Comparison of ENCODE assay signal across 20 cellular contexts in the genomic region with DNA sequence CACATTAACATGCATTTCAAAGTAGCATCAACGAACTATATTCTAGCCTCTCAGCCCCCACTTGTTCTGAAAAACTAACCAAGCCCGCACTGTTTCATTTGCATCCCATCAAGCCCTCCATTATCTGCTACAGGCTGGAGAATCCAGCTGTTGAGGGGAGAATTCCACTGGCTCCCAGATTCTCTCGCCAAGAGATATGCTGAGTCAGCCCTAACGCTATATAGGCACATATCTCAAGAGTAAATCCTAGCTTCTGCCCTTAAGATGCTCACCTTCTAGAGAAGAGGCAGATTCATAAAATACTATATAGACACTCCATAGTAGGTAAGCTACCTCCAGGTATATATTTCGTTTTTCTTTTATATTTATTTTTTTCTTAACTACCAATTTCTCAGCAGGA.
DNase-seq lines count a peak whose midpoint lies in the region; ATAC-seq, FAIRE-seq and TF ChIP-seq lines count a peak whose summit lies in the region.
"Had no signal": no experiment of that assay in that cellular context is flagged by ENCODE, and none has a peak within 500 bp of the region (broad histone marks: within the 10 kb centered on the region; RNA-seq: fewer than 3 reads in every experiment).

No MANE protein-coding gene starts in this region.

- no peak for ATAC-seq in A549
- no peak for ATAC-seq in IMR-90 (ENCODE audit: low read depth)
- ATAC-seq in HG03175 (IDR thresholded peaks at IDR 0.05; ENCODE audit: unreplicated experiment), result no peak
- ATAC-seq: CD8-positive, alpha-beta T cell had no signal

- H3K18ac ChIP-seq in IMR-90 (ENCODE audit: low read depth, low read length) (no peak overlapping the region), H1 (ENCODE audit: extremely low read depth, low read length) (no peak overlapping the region)

- H3K23me2 ChIP-seq in H1 (ENCODE audit: low read depth, low read length), result no peaks in the 10 kb centered on the region

- H3K27ac ChIP-seq in A549 (no peak overlapping the region), IMR-90 (ENCODE audit: insufficient read depth, low read length) (no peak overlapping the region), H1 (ENCODE audit: low read depth, low read length) (no peak overlapping the region)
- H3K27ac ChIP-seq: BLaER1 treated with 17β-estradiol and CSF1 and Interleukin-3, amounts not matched to agents 10 nM and 100 nM; C4-2B had no signal

- H3K9me3 ChIP-seq in A549, result peaks cover 18% of the 10 kb centered on the region
- peaks cover 3% of the 10 kb centered on the region; the same call in 1 of the 2 replicates for H3K9me3 ChIP-seq in IMR-90 (ENCODE audit: control insufficient read depth, insufficient read depth, low read length)
- H3K9me3 ChIP-seq in H1 (ENCODE audit: insufficient read depth in 2 of 2, low read depth in 1 of 2, low read length in 1 of 2), result peaks cover 0 to 13% of the 10 kb centered on the region in 2 experiments; a peak in 3 of 4 replicates

- DNase-seq in A549 (ENCODE audit: low read depth in 1 of 2, low spot score in 1 of 2) (no peak), IMR-90 (no peak), H1 (ENCODE audit: low read depth in 1 of 2, low spot score in 2 of 2) (no peak), RKO (ENCODE audit: low spot score) (no peak)
- DNase-seq: 8988T; AML-193; Caco-2; Calu3; CD4-positive, alpha-beta T cell; CD8-positive, alpha-beta T cell; DMS79 treated with DMSO at 0.1 percent for 48 hours; GF-D8 had no signal

- H2AK9ac ChIP-seq in IMR-90 (replicated peaks; ENCODE audit: low read depth, low read length, poor library complexity), result no peak overlapping the region

- FAIRE-seq in A549 (lab: Jason Lieb, UNC) (no peak), H1 (lab: Jason Lieb, UNC) (no peak)
- FAIRE-seq: A204.1, D721Med, G401.6, GM12891, GM19239 had no signal

- POLR2A ChIA-PET in A549 (lab: Yijun Ruan, JAX) (no interaction called here), IMR-90 (lab: Charles Lee; ENCODE audit: unreplicated experiment) (no interaction called here), H1 (lab: Charles Lee; ENCODE audit: partially characterized antibody) (no interaction called here)

- TF ChIP-seq EP300 in A549 (IDR thresholded peaks at IDR 0.05), result no peak
- no peak for TF ChIP-seq EP300 in H1 (IDR thresholded peaks at IDR 0.05; ENCODE audit: borderline replicate concordance in 1 of 2, low read depth in 2 of 2, low read length in 2 of 2)

- H3K56ac ChIP-seq in IMR-90 (ENCODE audit: extremely low read depth, insufficient read depth, low read length) (no peak overlapping the region), H1 (replicated peaks; ENCODE audit: insufficient read length, low read depth, low read length) (no peak overlapping the region)

- H3K4me1 ChIP-seq in A549 (no peaks in the 10 kb centered on the region), IMR-90 (ENCODE audit: control insufficient read depth, insufficient read depth, low read length) (no peaks in the 10 kb centered on the region), H1 (replicated peaks in 1 of 4; ENCODE audit: control insufficient read depth in 3 of 4, insufficient read depth in 4 of 4, low read length in 3 of 4) (no peaks in the 10 kb centered on the region)
- H3K4me1 ChIP-seq: BLaER1 treated with 17β-estradiol and CSF1 and Interleukin-3, amounts not matched to agents 10 nM and 100 nM; Caco-2 had no signal

- dilution Hi-C loops in IMR-90 (cut with HindIII; ENCODE audit: low sequenced_read_pairs, unreplicated experiment), result no loop called here

- H3K23ac ChIP-seq in IMR-90 (ENCODE audit: low read depth, low read length) (no peak overlapping the region), H1 (ENCODE audit: insufficient read length) (no peak overlapping the region)

- H4K91ac ChIP-seq in IMR-90 (ENCODE audit: insufficient read depth, low read depth, low read length) (no peak overlapping the region), H1 (replicated peaks; ENCODE audit: insufficient read length, low read length) (no peak overlapping the region)

- no peaks in the 10 kb centered on the region for H3K27me3 ChIP-seq in IMR-90 (ENCODE audit: control insufficient read depth, insufficient read depth, low read length)
- H3K27me3 ChIP-seq in H1 (replicated peaks in 1 of 4; ENCODE audit: control insufficient read depth in 3 of 4, extremely low read depth in 1 of 4, insufficient read depth in 3 of 4, low read length in 3 of 4), result no peaks in the 10 kb centered on the region
- H3K27me3 ChIP-seq: BLaER1 treated with 17β-estradiol and CSF1 and Interleukin-3, amounts not matched to agents 10 nM and 100 nM had no signal

- no peak overlapping the region for H2BK5ac ChIP-seq in IMR-90 (ENCODE audit: low read depth, low read length, poor library complexity, severe bottlenecking)
- no peak overlapping the region for H2BK5ac ChIP-seq in H1 (ENCODE audit: low read depth, low read length)

- H4K20me1 ChIP-seq in IMR-90 (ENCODE audit: insufficient read depth, low read length), result no peaks in the 10 kb centered on the region
- H4K20me1 ChIP-seq in H1 (replicated peaks in 1 of 2; ENCODE audit: control insufficient read depth in 1 of 2, insufficient read depth in 2 of 2, low read length in 2 of 2), result no peaks in the 10 kb centered on the region
- H4K20me1 ChIP-seq: BLaER1 treated with 17β-estradiol and CSF1 and Interleukin-3, amounts not matched to agents 10 nM and 100 nM had no signal

- H2BK15ac ChIP-seq in IMR-90 (ENCODE audit: low read depth, low read length) (no peak overlapping the region), H1 (ENCODE audit: low read length) (no peak overlapping the region)

- in situ Hi-C loops in IMR-90 (cut with MboI; ENCODE audit: low sequenced_read_pairs), result loop anchor here (10.0 kb wide), 1 partner anchor 460 kb away; the partner anchor contains the start of gene NPR3

- TF ChIP-seq POLR2A in A549 (IDR thresholded peaks at IDR 0.05; ENCODE audit: low read length) (no peak), IMR-90 (IDR thresholded peaks at IDR 0.05; ENCODE audit: low read depth, low read length) (no peak), H1 (IDR thresholded peaks at IDR 0.05; ENCODE audit: control extremely low read depth in 1 of 2, low read depth in 2 of 2, low read length in 2 of 2) (no peak)

- TF ChIP-seq CTCF in A549 (IDR thresholded peaks at IDR 0.05) (no peak), IMR-90 (conservative IDR thresholded peaks at IDR 0.05; ENCODE audit: low read depth, low read length) (no peak), H1 (IDR thresholded peaks at IDR 0.05; ENCODE audit: control extremely low read depth in 1 of 3, insufficient read depth in 1 of 3, low read depth in 1 of 3, low read length in 3 of 3) (no peak)

- H2BK12ac ChIP-seq in H1 (ENCODE audit: low read depth, low read length), result no peak overlapping the region

- H3K4me2 ChIP-seq in A549, result no peak overlapping the region
- no peak overlapping the region for H3K4me2 ChIP-seq in IMR-90 (ENCODE audit: low read depth, low read length)
- H3K4me2 ChIP-seq in H1 (ENCODE audit: insufficient read depth in 1 of 2, low read depth in 2 of 2, low read length in 2 of 2), result no peak overlapping the region
- H3K4me2 ChIP-seq: BLaER1 treated with 17β-estradiol and CSF1 and Interleukin-3, amounts not matched to agents 10 nM and 100 nM had no signal

- no peak for TF ChIP-seq RAD21 in A549 (conservative IDR thresholded peaks at IDR 0.05 in 1 of 2, IDR thresholded peaks at IDR 0.05 in 1 of 2)
- TF ChIP-seq RAD21 in IMR-90 (IDR thresholded peaks at IDR 0.05; ENCODE audit: low read length), result no peak
- no peak for TF ChIP-seq RAD21 in H1 (IDR thresholded peaks at IDR 0.05 in 1 of 2, conservative IDR thresholded peaks at IDR 0.05 in 1 of 2; ENCODE audit: low read depth in 2 of 2, low read length in 2 of 2)

- CTCF ChIA-PET in A549 (lab: Yijun Ruan, JAX), result interaction anchor here (1.1 to 1.9 kb wide), 5 partner anchors 9 to 322 kb away, joined by 3 to 7 read pairs (median 3); no protein-coding TSS in a partner anchor
- CTCF ChIA-PET in IMR-90 (lab: Yijun Ruan, JAX), result no interaction called here
- CTCF ChIA-PET in H1 (lab: Charles Lee; ENCODE audit: partially characterized antibody), result interaction anchor here (1.2 to 2.2 kb wide), 3 partner anchors 8 to 206 kb away, joined by 3 to 11 read pairs (median 3); no protein-coding TSS in a partner anchor

- H3K79me2 ChIP-seq in H1 (ENCODE audit: control insufficient read depth in 1 of 2, insufficient read depth in 2 of 2, low read length in 2 of 2), result no peaks in the 10 kb centered on the region

- H3K4me3 ChIP-seq in A549 (no peak overlapping the region), IMR-90 (ENCODE audit: insufficient read depth, low read depth, low read length) (no peak overlapping the region), H1 (ENCODE audit: extremely low read depth in 1 of 4, insufficient read depth in 2 of 4, low read depth in 3 of 4, low read length in 4 of 4) (no peak overlapping the region)
- H3K4me3 ChIP-seq: BLaER1 treated with 17β-estradiol and CSF1 and Interleukin-3, amounts not matched to agents 10 nM and 100 nM had no signal

- no peak overlapping the region for H3K9ac ChIP-seq in IMR-90 (ENCODE audit: low read depth, low read length)
- no peak overlapping the region for H3K9ac ChIP-seq in H1 (replicated peaks in 1 of 4; ENCODE audit: extremely low read depth in 1 of 4, low read depth in 3 of 4, low read length in 3 of 4)
- H3K9ac ChIP-seq: BLaER1 treated with 17β-estradiol and CSF1 and Interleukin-3, amounts not matched to agents 10 nM and 100 nM had no signal

- 70% methylated on average over 5 of the region's 5 CpGs for WGBS in A549 (ENCODE audit: missing lambda C conversion rate)
- WGBS in IMR-90 (ENCODE audit: extremely low coverage in 2 of 2, insufficient read length in 1 of 2), 2 experiments, result no CpG with 5 or more reads among the region's 5 CpGs
- WGBS in H1 (ENCODE audit: extremely low coverage in 1 of 2, insufficient coverage in 1 of 2, insufficient read length in 1 of 2, insufficient replicate concordance in 2 of 2, low coverage in 1 of 2, low lambda C conversion rate in 2 of 2, missing lambda C conversion rate in 1 of 2), 2 experiments, result 82% methylated on average over 5 of the region's 5 CpGs; no CpG with 5 or more reads in 1 of the 2 experiments

- H3K4ac ChIP-seq in IMR-90 (ENCODE audit: low read depth, low read length) (no peak overlapping the region), H1 (replicated peaks; ENCODE audit: insufficient read length, low read depth, low read length) (no peak overlapping the region)

- H3K14ac ChIP-seq in IMR-90 (replicated peaks; ENCODE audit: low read depth, low read length) (no peak overlapping the region), H1 (ENCODE audit: insufficient read length) (no peak overlapping the region)

- H3K36me3 ChIP-seq in IMR-90 (ENCODE audit: control insufficient read depth, insufficient read depth, low read length), result no peaks in the 10 kb centered on the region
- no peaks in the 10 kb centered on the region for H3K36me3 ChIP-seq in H1 (ENCODE audit: control insufficient read depth in 2 of 4, insufficient read depth in 4 of 4, low read length in 3 of 4)
- H3K36me3 ChIP-seq: BLaER1 treated with 17β-estradiol and CSF1 and Interleukin-3, amounts not matched to agents 10 nM and 100 nM had no signal

- H2AFZ ChIP-seq in IMR-90 (replicated peaks; ENCODE audit: low read length, poor library complexity), result no peak overlapping the region
- H2AFZ ChIP-seq in H1 (ENCODE audit: low read length), result no peak overlapping the region

- no peak overlapping the region for H2AK5ac ChIP-seq in IMR-90 (ENCODE audit: low read depth, low read length)
- no peak overlapping the region for H2AK5ac ChIP-seq in H1 (ENCODE audit: low read depth, low read length)

- no peaks in the 10 kb centered on the region for H3K79me1 ChIP-seq in IMR-90 (ENCODE audit: low read depth in 1 of 2, low read length in 2 of 2)
- no peaks in the 10 kb centered on the region for H3K79me1 ChIP-seq in H1 (ENCODE audit: low read depth, low read length)

- no peak overlapping the region for H4K8ac ChIP-seq in IMR-90 (ENCODE audit: low read depth in 2 of 2, low read length in 2 of 2)
- H4K8ac ChIP-seq in H1 (ENCODE audit: extremely low read depth, insufficient read depth, low read length), result no peak overlapping the region

- H2BK120ac ChIP-seq in IMR-90 (ENCODE audit: low read depth, low read length), result no peak overlapping the region
- no peak overlapping the region for H2BK120ac ChIP-seq in H1 (replicated peaks; ENCODE audit: low read depth, low read length)

- intact Hi-C loops in IMR-90 (cut with micrococcal nuclease), result no loop called here

- H2BK20ac ChIP-seq in IMR-90 (ENCODE audit: low read depth, low read length) (no peak overlapping the region), H1 (ENCODE audit: low read length) (no peak overlapping the region)

- H3K9me1 ChIP-seq in IMR-90 (ENCODE audit: insufficient read depth, low read length), result no peaks in the 10 kb centered on the region

- H4K5ac ChIP-seq in IMR-90 (ENCODE audit: low read depth, low read length) (no peak overlapping the region), H1 (ENCODE audit: insufficient read length, low read depth, low read length) (no peak overlapping the region)

- no TSS peak for BruUV-seq in IMR-90 (replicated peaks; lab: Mats Ljungman, UMichigan)

Comparison
In these comparisons a context has a peak if more than half of its experiments do, and no peak if none do; other contexts are left out.
1. Of the 18 proteins assayed by ChIP-seq in both H1 and A549: peak only in H1: none; only in A549: none; in both: MAFK; in neither: 17.